8 cellular contexts compared by ENCODE assay signal in genomic region chr3:50088725-50089602, GRCh38. TPM values are rescaled to one million over a fixed set of nuclear protein-coding genes. Genes with fewer than 3 reads are reported as not detected.
DNase-seq lines count a peak whose midpoint lies in the region; ATAC-seq and TF ChIP-seq lines count a peak whose summit lies in the region.

Gene RBM5 (plus strand): TSS chr3:50088919. CDS start chr3:50090435, 1,516 bp downstream.

- WGBS in prostate gland = 0% methylated on average over 53 of the region's 61 CpGs
- under 1% methylated on average over 61 of the region's 61 CpGs for WGBS in urinary bladder

- ATAC-seq in HG02870 (IDR thresholded peaks at IDR 0.05; ENCODE audit: unreplicated experiment) = peak; percentile 95
- peak; percentile 99 for ATAC-seq in left ventricle myocardium superior

- no peaks in the 10 kb centered on the region for H3K9me3 ChIP-seq in prostate gland

- TF ChIP-seq POLR2A in prostate gland (IDR thresholded peaks at IDR 0.05) = peak; percentile 80

- H3K4me1 ChIP-seq in prostate gland (replicated peaks) (peaks cover 6% of the 10 kb centered on the region), urinary bladder (ENCODE audit: insufficient read depth) (no peaks in the 10 kb centered on the region)

- in situ Hi-C loops in GM13976 (cut with MboI; ENCODE audit: low sequenced_read_pairs, unreplicated experiment) = no loop called here

- no peaks in the 10 kb centered on the region for H3K27me3 ChIP-seq in prostate gland (replicated peaks; ENCODE audit: insufficient read depth)

- H3K4me3 ChIP-seq in prostate gland (peak within 1 kb of the TSS; percentile 93), urinary bladder (ENCODE audit: low read depth, low read length) (peak within 1 kb of the TSS; percentile 80)

- H3K36me3 ChIP-seq in prostate gland = peaks cover 0 to 7% of the 10 kb centered on the region in 2 donors
- H3K36me3 ChIP-seq in urinary bladder (ENCODE audit: insufficient read depth) = peaks cover 5% of the 10 kb centered on the region

- TF ChIP-seq CTCF in GM13976 (IDR thresholded peaks at IDR 0.05; ENCODE audit: borderline replicate concordance, control extremely low read depth, extremely low read depth, insufficient read depth, missing control alignments) (no peak), prostate gland (IDR thresholded peaks at IDR 0.05) (peak in 2 of 4 experiments; percentile 7 to 21)

- H3K27ac ChIP-seq in angular gyrus (ENCODE audit: low read depth, low read length) = peak within 1 kb of the TSS; percentile 90
- H3K27ac ChIP-seq in prostate gland = peak within 1 kb of the TSS; percentile 96 to 97
- peak within 1 kb of the TSS; percentile 84 for H3K27ac ChIP-seq in urinary bladder (ENCODE audit: low read depth)

- intact Hi-C loops in left ventricle myocardium superior (cut with micrococcal nuclease) (no loop called here), prostate gland (cut with DNase I) (no loop called here)

- peak; percentile 98 for DNase-seq in GM13976 (ENCODE audit: low spot score)
- peak; percentile 42 for DNase-seq in NCI-H1694 (lab: John Stamatoyannopoulos, UW)
- peak; percentile 77 to 96 (median 87) for DNase-seq in T-helper 2 cell
- DNase-seq in left ventricle myocardium superior = peak; percentile 94
- peak; percentile 92 for DNase-seq in prostate gland (ENCODE audit: low spot score)

RNA-seq across cellular contexts. Expression of gene RBM5, which starts in this region (rescaled TPM):
- total RNA-seq in left ventricle myocardium superior (73.8 TPM), prostate gland (100 to 1,000 TPM; 135 to 260 TPM), urinary bladder (325 TPM)
- 88.7 TPM for polyA plus RNA-seq in urinary bladder

Comparison
In these comparisons a context has a peak if more than half of its experiments do, and no peak if none do; other contexts are left out.
1. Peak in every context shown above with its lines: DNase-seq, ATAC-seq, H3K4me3 ChIP-seq and H3K27ac ChIP-seq.
2. DNase-seq: peak in every context shown above with its lines; median percentile 98 in GM13976; 94 in left ventricle myocardium superior; 92 in prostate gland; 87 in T-helper 2 cell; 42 in NCI-H1694.